ENCODE assay signal across 22 cellular contexts in the genomic region with DNA sequence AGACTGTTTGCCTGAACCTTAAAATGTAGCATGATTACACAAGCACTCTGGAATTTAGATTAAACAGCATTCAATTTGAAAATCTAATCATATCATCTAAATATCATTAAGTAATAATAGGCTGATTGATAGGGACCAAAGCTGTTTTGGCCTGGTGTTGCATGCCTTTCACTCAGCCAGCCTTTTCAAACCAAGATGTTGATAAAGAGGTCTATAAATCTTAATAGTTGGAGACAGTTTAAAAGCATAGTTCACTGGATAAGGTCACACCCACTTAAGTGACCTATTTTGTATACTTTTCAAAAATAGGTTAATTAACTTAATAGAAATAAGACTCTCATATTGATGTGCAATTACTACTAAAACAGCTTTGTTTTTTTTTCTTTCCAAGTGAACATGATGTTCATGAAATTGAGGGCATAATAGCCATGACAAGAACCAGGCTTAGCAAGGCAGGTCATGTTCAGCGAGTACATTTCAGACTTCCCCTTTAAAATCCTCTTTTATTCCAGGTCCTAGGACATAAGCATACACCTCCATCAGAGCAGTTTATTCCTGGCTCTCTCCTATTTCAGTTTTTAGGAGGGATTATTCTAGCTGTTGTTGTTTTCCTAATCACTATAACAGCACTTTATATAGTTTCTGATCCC.
DNase-seq lines count a peak whose midpoint lies in the region; ATAC-seq, FAIRE-seq and TF ChIP-seq lines count a peak whose summit lies in the region.
"Had no signal": no experiment of that assay in that cellular context is flagged by ENCODE, and none has a peak within 500 bp of the region (broad histone marks: within the 10 kb centered on the region; RNA-seq: fewer than 3 reads in every experiment).

No MANE protein-coding gene starts in this region.

- intact Hi-C loops in Panc1 (cut with micrococcal nuclease; ENCODE audit: unreplicated experiment), result no loop called here

- POLR2A ChIA-PET in Panc1 (lab: Charles Lee), result no interaction called here

- no peak overlapping the region for H3K4me3 Mint-ChIP-seq in mesothelial cell of epicardium
- H3K4me3 Mint-ChIP-seq: activated B cell treated with CpG ODN at 0.5 μM for 24 hours; activated T-cell treated with anti-CD3 and anti-CD28 coated beads, Interleukin-2, amount 50 U/mL, for 72 hours; B cell; T-helper 1 cell treated with Interleukin-12 subunit alpha and Interleukin-12 subunit beta and Interleukin-4 antibody, amounts not matched to agents 30 μg/mL and 1 μg/mL, for 36 hours had no signal

- H3K9me3 Mint-ChIP-seq in mesothelial cell of epicardium, result no peaks in the 10 kb centered on the region
- H3K9me3 Mint-ChIP-seq: activated B cell treated with CpG ODN at 0.5 μM for 24 hours; activated naive CD4-positive, alpha-beta T cell treated with anti-CD3 and anti-CD28 coated beads, Interleukin-2, amount 50 U/mL, for 72 hours; activated T-cell treated with anti-CD3 and anti-CD28 coated beads, Interleukin-2, amount 50 U/mL, for 72 hours; T-helper 1 cell treated with Interleukin-12 subunit alpha and Interleukin-12 subunit beta and Interleukin-4 antibody, amounts not matched to agents 30 μg/mL and 1 μg/mL, for 36 hours had no signal

- FAIRE-seq in HTR-8/SVneo (lab: Jason Lieb, UNC), result peak; percentile 89
- FAIRE-seq: GM12878 had no signal

- no peak overlapping the region for H2AFZ ChIP-seq in osteoblast (ENCODE audit: low read length)

- peak overlapping the region; percentile 21 to 22 for H3K9ac ChIP-seq in stomach smooth muscle (ENCODE audit: low read length in 2 of 2)

- no peaks in the 10 kb centered on the region for H3K36me3 ChIP-seq in Panc1 (ENCODE audit: control insufficient read depth, insufficient read depth, low read length)
- no peaks in the 10 kb centered on the region for H3K36me3 ChIP-seq in stomach smooth muscle (ENCODE audit: control insufficient read depth in 2 of 2, insufficient read depth in 2 of 2, low read length in 2 of 2)
- no peaks in the 10 kb centered on the region for H3K36me3 ChIP-seq in osteoblast (ENCODE audit: insufficient read depth, low read length)

- H3K4me1 Mint-ChIP-seq in mesothelial cell of epicardium, result peaks cover 77% of the 10 kb centered on the region
- H3K4me1 Mint-ChIP-seq: B cell had no signal

- no peaks in the 10 kb centered on the region for H3K79me2 ChIP-seq in osteoblast (ENCODE audit: insufficient read depth, low read length)

- TF ChIP-seq CTCF in Panc1 (IDR thresholded peaks at IDR 0.05), result no peak
- no peak for TF ChIP-seq CTCF in mesothelial cell of epicardium (IDR thresholded peaks at IDR 0.05; ENCODE audit: unreplicated experiment)
- TF ChIP-seq CTCF in osteoblast (IDR thresholded peaks at IDR 0.05; ENCODE audit: extremely low read depth, low read depth, low read length), result no peak

- no peak overlapping the region for H3K4me2 ChIP-seq in osteoblast (ENCODE audit: insufficient read depth, low read length)

- H3K27me3 ChIP-seq in Panc1 (ENCODE audit: control insufficient read depth, insufficient read depth, low read length) (no peaks in the 10 kb centered on the region), stomach smooth muscle (ENCODE audit: control insufficient read depth in 1 of 2, insufficient read depth in 2 of 2, low read length in 2 of 2) (no peaks in the 10 kb centered on the region), osteoblast (ENCODE audit: insufficient read depth, low read length) (no peaks in the 10 kb centered on the region)

- in situ Hi-C loops in Panc1 (cut with HindIII; ENCODE audit: low pct_unique_long_range_greater_than_20kb, low sequenced_read_pairs), result no loop called here

- H3K27me3 Mint-ChIP-seq in mesothelial cell of epicardium (ENCODE audit: low read depth), result no peaks in the 10 kb centered on the region
- H3K27me3 Mint-ChIP-seq: activated B cell treated with CpG ODN at 0.5 μM for 24 hours, B cell had no signal

- DNase-seq in HTR-8/SVneo (ENCODE audit: insufficient read length, low spot score) (no peak), Panc1 (ENCODE audit: low read depth, low spot score) (no peak), mesothelial cell of epicardium (ENCODE audit: low spot score in 2 of 2, unreplicated experiment in 2 of 2) (no peak), osteoblast (ENCODE audit: insufficient read length, low spot score, missing footprints) (no peak), MV-4-11 (lab: John Stamatoyannopoulos, UW) (no peak)
- DNase-seq: activated B cell treated with CpG ODN at 0.5 μM for 24 hours; activated CD8-positive, alpha-beta memory T cell treated with anti-CD3 and anti-CD28 coated beads for 24 hours; activated T-cell treated with anti-CD3 and anti-CD28 coated beads, Interleukin-2, amount 50 U/mL, for 72 hours; Caco-2; foreskin melanocyte; GDM1; NCI-H187 treated with DMSO at 0.1 percent for 48 hours; occipital lobe; Right ventricle myocardium superior; substantia nigra had no signal

- H3K27ac Mint-ChIP-seq in mesothelial cell of epicardium, result peak overlapping the region; percentile 93
- H3K27ac Mint-ChIP-seq: activated B cell treated with CpG ODN at 0.5 μM for 24 hours; activated naive CD4-positive, alpha-beta T cell treated with anti-CD3 and anti-CD28 coated beads, Interleukin-2, amount 50 U/mL, for 72 hours; activated T-cell treated with anti-CD3 and anti-CD28 coated beads, Interleukin-2, amount 50 U/mL, for 72 hours; B cell; T-helper 1 cell treated with Interleukin-12 subunit alpha and Interleukin-12 subunit beta and Interleukin-4 antibody, amounts not matched to agents 30 μg/mL and 1 μg/mL, for 36 hours had no signal

- no peak overlapping the region for H3K4me3 ChIP-seq in Panc1 (ENCODE audit: low read depth in 2 of 2, low read length in 2 of 2)
- no peak overlapping the region for H3K4me3 ChIP-seq in stomach smooth muscle (ENCODE audit: low read length in 2 of 2)
- H3K4me3 ChIP-seq in osteoblast (ENCODE audit: insufficient read depth, low read length), result no peak overlapping the region
- H3K4me3 ChIP-seq: GM12878 had no signal

- peaks cover 3% of the 10 kb centered on the region for H3K36me3 Mint-ChIP-seq in mesothelial cell of epicardium

- H3K9me3 ChIP-seq in Panc1 (ENCODE audit: control insufficient read depth, insufficient read depth, low read depth, low read length), result no peaks in the 10 kb centered on the region
- H3K9me3 ChIP-seq in stomach smooth muscle (ENCODE audit: control insufficient read depth in 2 of 2, low read length in 2 of 2), result no peaks in the 10 kb centered on the region
- no peaks in the 10 kb centered on the region for H3K9me3 ChIP-seq in osteoblast (ENCODE audit: low read depth, low read length)
- H3K9me3 ChIP-seq: Caco-2 had no signal

- H3K27ac ChIP-seq in Panc1 (ENCODE audit: low read length) (peak overlapping the region; percentile 66; the same call in 1 of the 2 replicates), stomach smooth muscle (ENCODE audit: low read length) (peak overlapping the region; percentile 68), osteoblast (ENCODE audit: low read depth, low read length) (no peak overlapping the region)

- no peaks in the 10 kb centered on the region for H4K20me1 ChIP-seq in osteoblast (ENCODE audit: insufficient read depth, low read length)

- H3K4me1 ChIP-seq in Panc1 (ENCODE audit: control insufficient read depth, insufficient read depth, low read length), result peaks cover 12% of the 10 kb centered on the region; the same call in 1 of the 2 replicates
- H3K4me1 ChIP-seq in stomach smooth muscle (ENCODE audit: control insufficient read depth, insufficient read depth, low read length), result peaks cover 20% of the 10 kb centered on the region
- H3K4me1 ChIP-seq in osteoblast (ENCODE audit: insufficient read depth, low read length), result peaks cover 9% of the 10 kb centered on the region

- ATAC-seq in Panc1 (no peak), HG03439 (IDR thresholded peaks at IDR 0.05; ENCODE audit: unreplicated experiment) (no peak), HG02610 (IDR thresholded peaks at IDR 0.05; ENCODE audit: unreplicated experiment) (no peak)
- ATAC-seq: activated naive CD4-positive, alpha-beta T cell treated with anti-CD3 and anti-CD28 coated beads, Interleukin-2, amount 50 U/mL, for 72 hours; activated T-cell treated with anti-CD3 and anti-CD28 coated beads, Interleukin-2, amount 50 U/mL, for 72 hours; GM12878 had no signal

- CTCF ChIA-PET in Panc1 (lab: Charles Lee), result no interaction called here

- BruUV-seq in Panc1 (replicated peaks; lab: Mats Ljungman, UMichigan), result no TSS peak
